ENCODE assay signal across 21 cellular contexts in the genomic region with DNA sequence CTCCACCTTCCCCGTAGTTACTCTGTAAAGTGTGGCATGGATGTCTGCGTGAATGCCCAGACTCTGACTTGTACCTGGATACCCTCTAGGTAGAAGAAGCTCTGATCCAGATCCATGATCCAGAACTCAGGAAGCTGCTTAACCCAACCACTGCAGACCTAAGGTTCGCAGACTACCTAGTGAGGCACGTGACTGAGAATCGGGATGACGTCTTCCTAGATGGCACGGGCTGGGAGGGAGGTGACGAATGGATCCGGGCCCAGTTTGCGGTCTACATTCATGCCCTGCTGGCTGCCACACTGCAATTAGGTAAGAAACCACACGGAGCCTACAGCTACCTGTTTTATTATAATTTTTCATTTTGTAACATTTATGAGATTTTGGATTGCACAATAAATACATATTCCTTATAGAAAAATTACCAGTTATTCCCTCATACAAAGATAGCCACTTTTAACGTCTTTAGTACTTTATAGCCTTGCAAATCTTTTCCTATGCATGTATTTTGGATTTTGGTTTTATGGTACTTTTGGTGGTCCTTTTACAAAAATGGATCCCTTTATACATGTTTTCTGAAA.
"Had no signal": no experiment of that assay in that cellular context is flagged by ENCODE, and none has a peak within 500 bp of the region (broad histone marks: within the 10 kb centered on the region; RNA-seq: fewer than 3 reads in every experiment).

No MANE protein-coding gene starts in this region.

- H3K27ac ChIP-seq: HL-60, KMS-11, RWPE1 had no signal

- H3K4me2 ChIP-seq: KMS-11, SK-N-SH had no signal

- FAIRE-seq: HTR-8/SVneo had no signal

- H3K9ac ChIP-seq: KMS-11, SK-N-SH had no signal

- H3K9me3 ChIP-seq: SK-N-SH had no signal

- DNase-seq: Kasumi-1, MV-4-11, NCI-H1048, NCI-H1105, NCI-H1417, NCI-H1436 treated with DMSO at 0.1 percent for 48 hours, NCI-H1694, NCI-H187 treated with DMSO at 0.1 percent for 48 hours, NCI-H2029 treated with DMSO at 0.1 percent for 48 hours, NCI-H2171 treated with DMSO at 0.1 percent for 48 hours, NCI-H2227 treated with DMSO at 0.1 percent for 48 hours, NCI-H524, NCI-H526 treated with DMSO at 0.1 percent for 48 hours, NCI-H774, SHP77, SK-N-SH, SW 1271 had no signal
